Comparison of ENCODE assay signal across 9 cellular contexts in the genomic region with DNA sequence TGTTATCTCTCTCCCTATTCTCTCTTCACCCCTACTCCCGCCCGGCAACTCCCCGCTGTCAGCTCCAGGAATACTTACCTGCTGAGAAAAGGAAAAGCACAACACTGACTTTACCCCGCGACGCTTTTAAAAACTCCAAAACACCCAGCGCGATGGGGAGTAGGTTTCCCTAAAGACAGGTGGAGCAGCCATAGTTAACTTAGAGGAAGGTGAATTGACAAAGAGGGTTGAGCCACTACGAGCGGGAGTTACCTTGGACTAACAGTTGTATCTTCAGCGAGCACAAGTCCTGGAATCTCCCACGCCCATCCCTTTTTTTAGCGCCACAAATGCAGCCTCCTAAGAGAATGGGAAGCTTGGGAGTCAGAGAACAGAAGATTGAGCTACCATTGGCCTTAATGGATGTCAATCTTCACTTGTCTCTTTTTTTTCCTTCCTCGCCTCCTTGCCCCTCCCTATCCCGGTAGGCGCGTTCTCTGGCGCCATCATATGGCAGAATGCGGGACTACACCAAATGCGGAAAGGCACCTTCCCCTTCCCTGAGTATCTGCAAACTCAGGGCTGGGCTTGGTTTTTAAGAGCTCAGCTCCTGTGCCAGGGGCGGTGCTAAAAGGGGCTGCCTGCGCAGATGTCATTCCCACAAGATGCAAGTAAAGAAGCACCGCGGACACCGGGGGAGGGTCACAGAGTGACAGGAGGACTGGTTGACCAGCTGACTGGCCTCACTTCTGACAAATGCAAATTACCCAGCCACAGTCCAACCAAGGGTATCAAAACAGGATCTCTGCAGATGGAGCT. TPM values are rescaled to one million over a fixed set of nuclear protein-coding genes. Genes with fewer than 3 reads are reported as not detected.
DNase-seq lines count a peak whose midpoint lies in the region; ATAC-seq and TF ChIP-seq lines count a peak whose summit lies in the region.
"Not testable (repeated sequence)": the region's sequence is repeated elsewhere in the genome, so short reads cannot be mapped to it uniquely, and the experiment has no call there.
"Had no signal": no experiment of that assay in that cellular context is flagged by ENCODE, and none has a peak within 500 bp of the region (broad histone marks: within the 10 kb centered on the region; RNA-seq: fewer than 3 reads in every experiment).

No MANE protein-coding gene starts in this region.

- not testable (repeated sequence) for H3K9me3 ChIP-seq in CD4-positive, alpha-beta T cell (ENCODE audit: control insufficient read depth, low read length); ectodermal cell (ENCODE audit: control insufficient read depth, low read length); lower lobe of right lung

- peaks cover 11% of the 10 kb centered on the region for H3K4me1 Mint-ChIP-seq in CD4-positive, alpha-beta T cell (ENCODE audit: low read depth)
- not testable (repeated sequence) for H3K4me1 Mint-ChIP-seq in activated CD4-positive, alpha-beta memory T cell treated with anti-CD3 and anti-CD28 coated beads for 36 hours (ENCODE audit: low read depth)

- H3K9me3 Mint-ChIP-seq in CD4-positive, alpha-beta T cell; activated CD4-positive, alpha-beta memory T cell treated with anti-CD3 and anti-CD28 coated beads for 36 hours: not testable (repeated sequence)

- CTCF ChIA-PET in CD4-positive, alpha-beta T cell (lab: Charles Lee), result interaction anchor here (0.6 to 1.5 kb wide), 10 partner anchors 13 to 484 kb away, joined by 3 to 12 read pairs (median 4); a partner anchor contains a TSS
- CTCF ChIA-PET in activated CD4-positive, alpha-beta memory T cell treated with anti-CD3 and anti-CD28 coated beads for 36 hours (lab: Charles Lee), result interaction anchor here (0.6 to 2.2 kb wide), 32 partner anchors 9 to 505 kb away, joined by 3 to 22 read pairs (median 4); a partner anchor contains a TSS

- peak; percentile 98 for ATAC-seq in CD4-positive, alpha-beta T cell (ENCODE audit: poor library complexity)
- ATAC-seq in GM19452 (IDR thresholded peaks at IDR 0.05; ENCODE audit: unreplicated experiment), result peak; percentile 94
- ATAC-seq in HG03558 (IDR thresholded peaks at IDR 0.05; ENCODE audit: extremely low read depth, unreplicated experiment), result peak; percentile 85
- ATAC-seq in lower lobe of right lung, result peak; percentile 96 to 98

- TF ChIP-seq CTCF in CD4-positive, alpha-beta T cell (IDR thresholded peaks at IDR 0.05), result peak; percentile 66
- TF ChIP-seq CTCF in lower lobe of right lung (IDR thresholded peaks at IDR 0.05), result peak; percentile 77

- DNase-seq in CD4-positive, alpha-beta T cell, result peak; percentile 61 to 80 (median 74)
- DNase-seq in NCI-H69 (lab: John Stamatoyannopoulos, UW) (peak; percentile 96), lower lobe of right lung (peak; percentile 72)
- DNase-seq in activated CD4-positive, alpha-beta memory T cell treated with anti-CD3 and anti-CD28 coated beads for 36 hours, result peak; percentile 92
- peak; percentile 63 to 75 for DNase-seq in stimulated activated CD4-positive, alpha-beta T cell treated with anti-CD3 and anti-CD28 coated beads, Interleukin-4, amount 100 ng/mL, for 4 hours

- 1 to 2% methylated on average over 25 of the region's 25 CpGs for WGBS in ectodermal cell, 2 experiments

- intact Hi-C loops in CD4-positive, alpha-beta T cell (cut with DNase I, micrococcal nuclease), result loop anchor here in 1 of 2 experiments (5.0 to 10.0 kb wide), 3 partner anchors 44 to 404 kb away; no protein-coding TSS in a partner anchor
- intact Hi-C loops in activated CD4-positive, alpha-beta memory T cell treated with anti-CD3 and anti-CD28 coated beads for 36 hours (cut with micrococcal nuclease), result loop anchor here (1.0 to 5.0 kb wide), 4 partner anchors 44 to 481 kb away; a partner anchor contains a TSS
- intact Hi-C loops in lower lobe of right lung (cut with DNase I), result not testable (repeated sequence)

- H3K36me3 Mint-ChIP-seq in CD4-positive, alpha-beta T cell (ENCODE audit: low read depth); activated CD4-positive, alpha-beta memory T cell treated with anti-CD3 and anti-CD28 coated beads for 36 hours: not testable (repeated sequence)

- not testable (repeated sequence) for H3K36me3 ChIP-seq in ectodermal cell (ENCODE audit: control insufficient read depth, insufficient read depth, low read length); lower lobe of right lung

- not testable (repeated sequence) for H3K27ac ChIP-seq in CD4-positive, alpha-beta T cell (ENCODE audit: low read depth, low read length); ectodermal cell (ENCODE audit: insufficient read depth, low read depth, low read length, poor library complexity, severe bottlenecking); lower lobe of right lung

- H3K27me3 Mint-ChIP-seq in CD4-positive, alpha-beta T cell, result peaks cover 53% of the 10 kb centered on the region
- peaks cover 32% of the 10 kb centered on the region for H3K27me3 Mint-ChIP-seq in activated CD4-positive, alpha-beta memory T cell treated with anti-CD3 and anti-CD28 coated beads for 36 hours

- H3K4me1 ChIP-seq in ectodermal cell (ENCODE audit: control insufficient read depth, insufficient read depth, low read length); lower lobe of right lung: not testable (repeated sequence)

- H3K27ac Mint-ChIP-seq in CD4-positive, alpha-beta T cell; activated CD4-positive, alpha-beta memory T cell treated with anti-CD3 and anti-CD28 coated beads for 36 hours: not testable (repeated sequence)

- not testable (repeated sequence) for H3K27me3 ChIP-seq in CD4-positive, alpha-beta T cell (ENCODE audit: control insufficient read depth, insufficient read depth, low read length); ectodermal cell (ENCODE audit: control insufficient read depth, insufficient read depth, low read length, poor library complexity, severe bottlenecking)
- peaks cover 16% of the 10 kb centered on the region for H3K27me3 ChIP-seq in lower lobe of right lung (ENCODE audit: low read depth)

- POLR2A ChIA-PET in CD4-positive, alpha-beta T cell (lab: Charles Lee), result interaction anchor here (1.3 kb wide), 1 partner anchor 77 kb away, joined by 3 read pairs; no protein-coding TSS in a partner anchor
- POLR2A ChIA-PET in activated CD4-positive, alpha-beta memory T cell treated with anti-CD3 and anti-CD28 coated beads for 36 hours (lab: Charles Lee), result interaction anchor here (0.7 kb wide), 1 partner anchor 49 kb away, joined by 3 read pairs; a partner anchor contains a TSS

- H3K4me3 ChIP-seq in ectodermal cell (ENCODE audit: insufficient read depth, low read depth, low read length) (peak overlapping the region; percentile 46), lower lobe of right lung (peak overlapping the region; percentile 50)

- H3K4me3 Mint-ChIP-seq in CD4-positive, alpha-beta T cell, result peak overlapping the region; percentile 81
- H3K4me3 Mint-ChIP-seq in activated CD4-positive, alpha-beta memory T cell treated with anti-CD3 and anti-CD28 coated beads for 36 hours, result peak overlapping the region; percentile 72

RNA-seq across cellular contexts. Expression of a gene that starts 27.8 kb away (rescaled TPM):
- not detected for total RNA-seq in CD4-positive, alpha-beta T cell
- not detected for total RNA-seq in activated CD4-positive, alpha-beta memory T cell treated with anti-CD3 and anti-CD28 coated beads for 36 hours
- polyA plus RNA-seq in ectodermal cell (2013, experiment 1 of 4), result not detected
- polyA plus RNA-seq in ectodermal cell (2013, experiment 2 of 4), result not detected
- not detected for polyA plus RNA-seq in ectodermal cell (2013, experiment 3 of 4)
- not detected for polyA plus RNA-seq in ectodermal cell (2013, experiment 4 of 4)
- not detected for total RNA-seq in lower lobe of right lung
- total RNA-seq: activated CD8-positive, alpha-beta memory T cell treated with anti-CD3 and anti-CD28 coated beads for 36 hours had no signal

RNA-seq across cellular contexts. Expression of a gene that starts 48.7 kb away (rescaled TPM):
- total RNA-seq in CD4-positive, alpha-beta T cell, result 1 to 10 TPM in 1 of 2 experiments, under 1 TPM in 1; 0.82 to 1.2 TPM
- total RNA-seq in activated CD4-positive, alpha-beta memory T cell treated with anti-CD3 and anti-CD28 coated beads for 36 hours, result 10 to 100 TPM; 28.9 to 31.0 TPM
- 20.2 TPM for polyA plus RNA-seq in ectodermal cell (2013, experiment 1 of 4)
- 21.7 TPM for polyA plus RNA-seq in ectodermal cell (2013, experiment 2 of 4)
- polyA plus RNA-seq in ectodermal cell (2013, experiment 3 of 4), result 14.7 TPM
- polyA plus RNA-seq in ectodermal cell (2013, experiment 4 of 4), result 12.7 TPM
- 1.1 TPM for total RNA-seq in lower lobe of right lung

Comparison
In these comparisons a context has a peak if more than half of its experiments do, and no peak if none do; other contexts are left out.
1. RNA of a gene that starts 48.7 kb away (total RNA-seq): 28.9 to 31.0 TPM in activated CD4-positive, alpha-beta memory T cell treated with anti-CD3 and anti-CD28 coated beads for 36 hours; 0.82 to 1.2 TPM in CD4-positive, alpha-beta T cell and 1.1 TPM in lower lobe of right lung (single experiment); every median in the first group is over 10 times any median in the second.
2. Peak in every context shown above with its lines, with median percentiles within 50 percentile points of each other: ATAC-seq and DNase-seq.